8 cellular contexts compared by ENCODE assay signal in genomic region chr12:45728625-45729232, GRCh38. TPM values are rescaled to one million over a fixed set of nuclear protein-coding genes. Genes with fewer than 3 reads are reported as not detected.
DNase-seq lines count a peak whose midpoint lies in the region; ATAC-seq, FAIRE-seq and TF ChIP-seq lines count a peak whose summit lies in the region.

No MANE protein-coding gene starts in this region.

- WGBS in endodermal cell (ENCODE audit: insufficient coverage in 1 of 2, insufficient read length in 1 of 2), 2 experiments, result 0% methylated on average over 13 to 58 of the region's 66 CpGs
- 0% methylated on average over 37 to 44 of the region's 66 CpGs for WGBS in mesodermal cell (ENCODE audit: insufficient coverage in 2 of 2), 2 experiments

- H3K4me3 ChIP-seq in endodermal cell (ENCODE audit: low read length), result peak overlapping the region; percentile 98
- peak overlapping the region; percentile 93 for H3K4me3 ChIP-seq in mesodermal cell (ENCODE audit: extremely low read depth, insufficient read depth, low read length, poor library complexity, severe bottlenecking)

- H3K36me3 ChIP-seq in endodermal cell (ENCODE audit: control insufficient read depth, insufficient read depth, low read length), result peaks cover 18% of the 10 kb centered on the region
- peaks cover 6% of the 10 kb centered on the region for H3K36me3 ChIP-seq in mesodermal cell (ENCODE audit: control insufficient read depth, insufficient read depth, low read length)

- DNase-seq in D721Med (ENCODE audit: insufficient read length, low spot score) (no peak), HUDEP-2 (lab: John Stamatoyannopoulos, UW; ENCODE audit: unreplicated experiment in 76 of 76) (peak; percentile 32 to 97 (median 93)), NOMO-1 treated with DMSO at 0.1 percent for 48 hours (lab: John Stamatoyannopoulos, UW; ENCODE audit: unreplicated experiment) (peak; percentile 96), endodermal cell (peak; percentile 100)
- peak; percentile 92 for DNase-seq in activated CD8-positive, alpha-beta memory T cell treated with anti-CD3 and anti-CD28 coated beads, Interleukin-2, amount 50 U/mL, for 1 hour (ENCODE audit: extremely low read depth)
- peak; percentile 84 for DNase-seq in stimulated activated CD8-positive, alpha-beta memory T cell treated with anti-CD3 and anti-CD28 coated beads, Interleukin-15, amount 100 ng/mL, for 24 hours (ENCODE audit: low read depth)

- H3K27me3 Mint-ChIP-seq in endodermal cell (ENCODE audit: insufficient read depth), result peaks cover 12% of the 10 kb centered on the region

- no peak for FAIRE-seq in D721Med (lab: Jason Lieb, UNC)

- peak overlapping the region; percentile 92 for H3K27ac ChIP-seq in endodermal cell (ENCODE audit: low read depth, low read length)
- H3K27ac ChIP-seq in mesodermal cell (ENCODE audit: low read depth, low read length, severe bottlenecking), result peak overlapping the region; percentile 93

- peak; percentile 83 for TF ChIP-seq CTCF in D721Med (IDR thresholded peaks at IDR 0.05; ENCODE audit: insufficient read depth, missing control alignments)
- TF ChIP-seq CTCF in endodermal cell (conservative IDR thresholded peaks at IDR 0.05), result peak; percentile 97

- peak; percentile 53 for ATAC-seq in GM21390 (IDR thresholded peaks at IDR 0.05; ENCODE audit: unreplicated experiment)

- H3K4me3 Mint-ChIP-seq in endodermal cell, result peak overlapping the region; percentile 93

- H3K27ac Mint-ChIP-seq in endodermal cell, result peak overlapping the region; percentile 99

- no peaks in the 10 kb centered on the region for H3K9me3 ChIP-seq in endodermal cell (ENCODE audit: control insufficient read depth, low read length)
- no peaks in the 10 kb centered on the region for H3K9me3 ChIP-seq in mesodermal cell (ENCODE audit: control insufficient read depth, low read length)

- peak overlapping the region; percentile 96 for H3K9ac ChIP-seq in endodermal cell (ENCODE audit: extremely low read depth, low read length, poor library complexity, severe bottlenecking)

- peaks cover 2% of the 10 kb centered on the region for H3K36me3 Mint-ChIP-seq in endodermal cell (ENCODE audit: low read depth)

- peaks cover 15% of the 10 kb centered on the region for H3K4me1 Mint-ChIP-seq in endodermal cell

- H3K4me1 ChIP-seq in endodermal cell (ENCODE audit: control insufficient read depth, insufficient read depth, low read length), result peaks cover 3% of the 10 kb centered on the region
- peaks cover 7% of the 10 kb centered on the region for H3K4me1 ChIP-seq in mesodermal cell (ENCODE audit: control insufficient read depth, insufficient read depth, low read length, poor library complexity, severe bottlenecking)

- H3K9me3 Mint-ChIP-seq in endodermal cell, result no peaks in the 10 kb centered on the region

- H3K27me3 ChIP-seq in endodermal cell (ENCODE audit: control insufficient read depth, insufficient read depth, low read length, poor library complexity, severe bottlenecking), result peaks cover 24% of the 10 kb centered on the region

RNA-seq across cellular contexts. Expression of gene ARID2, which starts 0.8 kb away (rescaled TPM):
- total RNA-seq in endodermal cell, result 10 to 100 TPM; 54.0 to 58.1 TPM
- 34.2 TPM for polyA plus RNA-seq in endodermal cell (2013, experiment 1 of 2)
- polyA plus RNA-seq in endodermal cell (2013, experiment 2 of 2), result 35.0 TPM
- polyA plus RNA-seq in mesodermal cell (2013, experiment 1 of 2), result 26.1 TPM
- 25.9 TPM for polyA plus RNA-seq in mesodermal cell (2013, experiment 2 of 2)
